ENCODE assay signal across 11 cellular contexts in the genomic region with DNA sequence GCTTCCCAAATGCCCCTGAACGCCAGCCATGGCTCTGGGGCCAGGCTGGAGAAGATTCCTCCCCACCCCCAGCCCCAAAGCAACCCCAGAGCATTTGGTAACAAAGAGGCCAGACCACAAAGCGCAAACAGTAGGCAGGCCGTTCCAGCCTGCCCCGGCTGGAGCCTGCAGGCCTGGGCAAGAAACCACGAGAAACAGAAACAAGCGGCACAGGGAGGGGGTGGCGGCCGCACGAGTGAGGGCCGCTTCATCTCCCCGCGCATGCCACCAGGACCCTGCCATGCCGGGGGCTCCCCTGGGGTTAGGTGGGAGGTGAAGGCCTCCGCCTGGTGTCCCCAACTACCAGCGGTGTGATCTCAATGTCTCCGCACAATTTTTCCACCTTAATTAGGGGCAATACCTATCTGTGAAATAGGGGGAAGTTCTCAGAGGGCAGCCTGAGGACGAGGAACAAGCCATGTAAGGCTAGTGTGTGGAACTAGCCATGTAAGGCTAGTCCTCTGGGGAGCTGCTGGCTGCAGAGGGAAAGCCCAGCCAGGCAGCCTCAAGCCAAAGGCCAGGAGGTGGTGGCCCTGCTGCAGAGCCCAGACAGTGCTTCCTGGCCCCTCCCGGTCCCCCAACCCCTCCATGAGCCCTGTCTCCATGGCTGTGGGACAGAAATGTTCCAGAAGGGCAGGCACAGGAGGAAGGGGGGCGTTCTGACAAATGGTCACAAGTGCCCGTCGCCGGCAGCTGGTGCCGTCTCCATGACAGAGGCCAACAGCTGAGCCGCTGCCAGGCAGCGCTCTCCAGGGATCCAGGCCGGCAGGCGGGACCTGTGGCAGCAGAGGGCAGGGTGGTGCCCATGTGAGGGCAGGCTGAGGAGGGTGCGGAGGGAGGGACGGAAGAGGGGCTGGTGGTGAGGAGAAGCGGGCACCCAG. TPM values are rescaled to one million over a fixed set of nuclear protein-coding genes. Genes with fewer than 3 reads are reported as not detected.
DNase-seq lines count a peak whose midpoint lies in the region; ATAC-seq, FAIRE-seq and TF ChIP-seq lines count a peak whose summit lies in the region.
"Had no signal": no experiment of that assay in that cellular context is flagged by ENCODE, and none has a peak within 500 bp of the region (broad histone marks: within the 10 kb centered on the region; RNA-seq: fewer than 3 reads in every experiment).

No MANE protein-coding gene starts in this region.

- intact Hi-C loops in MCF 10A (cut with micrococcal nuclease) (no loop called here), left lung (cut with DNase I) (no loop called here)

- H3K27me3 Mint-ChIP-seq in MCF 10A (ENCODE audit: insufficient read depth, unreplicated experiment), result no peaks in the 10 kb centered on the region
- no peaks in the 10 kb centered on the region for H3K27me3 Mint-ChIP-seq in activated CD8-positive, alpha-beta T cell treated with anti-CD3 and anti-CD28 coated beads, Interleukin-2, amount 10 ng/mL, durations not matched to agents 7 days and 5 days (ENCODE audit: low read depth)
- H3K27me3 Mint-ChIP-seq in activated CD4-positive, alpha-beta T cell treated with anti-CD3 and anti-CD28 coated beads, Interleukin-2, amount 10 ng/mL, durations not matched to agents 7 days and 5 days, result no peaks in the 10 kb centered on the region
- H3K27me3 Mint-ChIP-seq: activated CD4-positive, alpha-beta memory T cell treated with anti-CD3 and anti-CD28 coated beads for 36 hours had no signal

- H3K36me3 ChIP-seq in left lung (peaks cover 0 to 24% of the 10 kb centered on the region in 2 donors), thoracic aorta (no peaks in the 10 kb centered on the region)

- TF ChIP-seq CTCF in MCF 10A (IDR thresholded peaks at IDR 0.05; ENCODE audit: unreplicated experiment) (no peak), left lung (IDR thresholded peaks at IDR 0.05) (no peak), thoracic aorta (IDR thresholded peaks at IDR 0.05) (no peak)

- no peaks in the 10 kb centered on the region for H3K36me3 Mint-ChIP-seq in MCF 10A (ENCODE audit: insufficient read depth, unreplicated experiment)
- peaks cover 10% of the 10 kb centered on the region for H3K36me3 Mint-ChIP-seq in activated CD8-positive, alpha-beta T cell treated with anti-CD3 and anti-CD28 coated beads, Interleukin-2, amount 10 ng/mL, durations not matched to agents 7 days and 5 days (ENCODE audit: low read depth)
- H3K36me3 Mint-ChIP-seq in activated CD4-positive, alpha-beta T cell treated with anti-CD3 and anti-CD28 coated beads, Interleukin-2, amount 10 ng/mL, durations not matched to agents 7 days and 5 days (ENCODE audit: low read depth), result peaks cover 6% of the 10 kb centered on the region

- no peak overlapping the region for H3K4me3 Mint-ChIP-seq in MCF 10A (ENCODE audit: unreplicated experiment)
- H3K4me3 Mint-ChIP-seq in activated CD8-positive, alpha-beta T cell treated with anti-CD3 and anti-CD28 coated beads, Interleukin-2, amount 10 ng/mL, durations not matched to agents 7 days and 5 days, result no peak overlapping the region
- no peak overlapping the region for H3K4me3 Mint-ChIP-seq in activated CD4-positive, alpha-beta T cell treated with anti-CD3 and anti-CD28 coated beads, Interleukin-2, amount 10 ng/mL, durations not matched to agents 7 days and 5 days
- H3K4me3 Mint-ChIP-seq: activated CD4-positive, alpha-beta memory T cell treated with anti-CD3 and anti-CD28 coated beads for 36 hours had no signal

- peak; percentile 88 for DNase-seq in NCI-H1092 treated with DMSO at 0.1 percent for 48 hours (lab: John Stamatoyannopoulos, UW)
- DNase-seq in MCF 10A (ENCODE audit: unreplicated experiment), result no peak
- DNase-seq in left lung, result no peak
- DNase-seq in thoracic aorta (ENCODE audit: low spot score), result no peak
- DNase-seq in urothelium cell line (ENCODE audit: low spot score), result no peak
- DNase-seq in activated CD8-positive, alpha-beta T cell treated with anti-CD3 and anti-CD28 coated beads, Interleukin-2, amount 10 ng/mL, durations not matched to agents 7 days and 5 days, result no peak
- DNase-seq in activated CD4-positive, alpha-beta T cell treated with anti-CD3 and anti-CD28 coated beads, Interleukin-2, amount 10 ng/mL, durations not matched to agents 7 days and 5 days, result no peak
- DNase-seq: activated CD4-positive, alpha-beta memory T cell treated with anti-CD3 and anti-CD28 coated beads for 36 hours had no signal

- CTCF ChIA-PET in MCF 10A (lab: Yijun Ruan, JAX), result interaction anchor here (2.7 kb wide), 1 partner anchor 70 kb away, joined by 15 read pairs; no protein-coding TSS in a partner anchor
- CTCF ChIA-PET in activated CD8-positive, alpha-beta T cell treated with anti-CD3 and anti-CD28 coated beads, Interleukin-2, amount 10 ng/mL, durations not matched to agents 7 days and 5 days (lab: Charles Lee), result no interaction called here
- CTCF ChIA-PET in activated CD4-positive, alpha-beta T cell treated with anti-CD3 and anti-CD28 coated beads, Interleukin-2, amount 10 ng/mL, durations not matched to agents 7 days and 5 days (lab: Charles Lee), result interaction anchor here (0.8 kb wide), 1 partner anchor 80 kb away, joined by 3 read pairs; no protein-coding TSS in a partner anchor

- H3K4me3 ChIP-seq in left lung (no peak overlapping the region), thoracic aorta (no peak overlapping the region)

- H3K9me3 ChIP-seq in left lung, result no peaks in the 10 kb centered on the region
- H3K9me3 ChIP-seq in thoracic aorta, result no peaks in the 10 kb centered on the region

- H3K4me1 Mint-ChIP-seq in MCF 10A (ENCODE audit: insufficient read depth, unreplicated experiment), result peaks cover 41% of the 10 kb centered on the region
- peaks cover 32% of the 10 kb centered on the region for H3K4me1 Mint-ChIP-seq in activated CD8-positive, alpha-beta T cell treated with anti-CD3 and anti-CD28 coated beads, Interleukin-2, amount 10 ng/mL, durations not matched to agents 7 days and 5 days (ENCODE audit: low read depth)
- peaks cover 31% of the 10 kb centered on the region for H3K4me1 Mint-ChIP-seq in activated CD4-positive, alpha-beta T cell treated with anti-CD3 and anti-CD28 coated beads, Interleukin-2, amount 10 ng/mL, durations not matched to agents 7 days and 5 days

- no peaks in the 10 kb centered on the region for H3K27me3 ChIP-seq in left lung
- H3K27me3 ChIP-seq in thoracic aorta (replicated peaks; ENCODE audit: insufficient read depth), result no peaks in the 10 kb centered on the region

- peak overlapping the region; percentile 88 for H3K27ac Mint-ChIP-seq in MCF 10A (ENCODE audit: low read depth, unreplicated experiment)
- no peak overlapping the region for H3K27ac Mint-ChIP-seq in activated CD8-positive, alpha-beta T cell treated with anti-CD3 and anti-CD28 coated beads, Interleukin-2, amount 10 ng/mL, durations not matched to agents 7 days and 5 days
- H3K27ac Mint-ChIP-seq in activated CD4-positive, alpha-beta T cell treated with anti-CD3 and anti-CD28 coated beads, Interleukin-2, amount 10 ng/mL, durations not matched to agents 7 days and 5 days, result no peak overlapping the region
- H3K27ac Mint-ChIP-seq: activated CD4-positive, alpha-beta memory T cell treated with anti-CD3 and anti-CD28 coated beads for 36 hours had no signal

- BruUV-seq in MCF 10A (replicated peaks; lab: Mats Ljungman, UMichigan), result no TSS peak

- H3K4me1 ChIP-seq in left lung (peaks cover 28 to 58% of the 10 kb centered on the region in 2 donors), thoracic aorta (ENCODE audit: control insufficient read depth in 1 of 2, low read depth in 2 of 2) (peaks cover 50 to 91% of the 10 kb centered on the region in 2 donors)

- ATAC-seq in left lung (peak; percentile 19), thoracic aorta (ENCODE audit: insufficient number of reproducible peaks, low FRiP score, low read depth) (no peak), HG03520 (IDR thresholded peaks at IDR 0.05; ENCODE audit: unreplicated experiment) (no peak)
- no peak for ATAC-seq in activated CD8-positive, alpha-beta T cell treated with anti-CD3 and anti-CD28 coated beads, Interleukin-2, amount 10 ng/mL, durations not matched to agents 7 days and 5 days
- ATAC-seq: HCT116 had no signal

- POLR2A ChIA-PET in MCF 10A (lab: Yijun Ruan, JAX), result interaction anchor here (0.6 to 3.9 kb wide), 4 partner anchors 13 to 104 kb away, joined by 3 to 18 read pairs (median 3); no protein-coding TSS in a partner anchor
- POLR2A ChIA-PET in activated CD8-positive, alpha-beta T cell treated with anti-CD3 and anti-CD28 coated beads, Interleukin-2, amount 10 ng/mL, durations not matched to agents 7 days and 5 days (lab: Charles Lee), result no interaction called here
- POLR2A ChIA-PET in activated CD4-positive, alpha-beta T cell treated with anti-CD3 and anti-CD28 coated beads, Interleukin-2, amount 10 ng/mL, durations not matched to agents 7 days and 5 days (lab: Charles Lee), result no interaction called here

- peak overlapping the region in 1 of 2 donors; percentile 7 for H3K27ac ChIP-seq in left lung
- H3K27ac ChIP-seq in thoracic aorta, result peak overlapping the region; percentile 87 to 96

- no peaks in the 10 kb centered on the region for H3K9me3 Mint-ChIP-seq in MCF 10A (ENCODE audit: unreplicated experiment)
- no peaks in the 10 kb centered on the region for H3K9me3 Mint-ChIP-seq in activated CD8-positive, alpha-beta T cell treated with anti-CD3 and anti-CD28 coated beads, Interleukin-2, amount 10 ng/mL, durations not matched to agents 7 days and 5 days (ENCODE audit: insufficient read depth)
- no peaks in the 10 kb centered on the region for H3K9me3 Mint-ChIP-seq in activated CD4-positive, alpha-beta T cell treated with anti-CD3 and anti-CD28 coated beads, Interleukin-2, amount 10 ng/mL, durations not matched to agents 7 days and 5 days
- H3K9me3 Mint-ChIP-seq: activated CD4-positive, alpha-beta memory T cell treated with anti-CD3 and anti-CD28 coated beads for 36 hours had no signal

- no peak for FAIRE-seq in urothelium cell line (lab: Jason Lieb, UNC)

RNA-seq across cellular contexts. Expression of a gene that starts 14.5 kb away (rescaled TPM):
- 75.8 and 78.7 TPM in 2 replicates for total RNA-seq in MCF 10A (2022)
- total RNA-seq in left lung, result 10 to 100 TPM; 58.1 to 96.3 TPM
- 10 to 100 TPM; 57.3 to 58.5 TPM for total RNA-seq in thoracic aorta
- total RNA-seq in activated CD8-positive, alpha-beta T cell treated with anti-CD3 and anti-CD28 coated beads, Interleukin-2, amount 10 ng/mL, durations not matched to agents 7 days and 5 days, result 1 to 10 TPM; 5.7 to 6.0 TPM
- total RNA-seq in activated CD4-positive, alpha-beta T cell treated with anti-CD3 and anti-CD28 coated beads, Interleukin-2, amount 10 ng/mL, durations not matched to agents 7 days and 5 days, result 1 to 10 TPM; 7.1 to 9.2 TPM

RNA-seq across cellular contexts. Expression of a gene that starts 54.0 kb away (rescaled TPM):
- total RNA-seq in MCF 10A (2022) (not detected in 2 replicates), left lung (1 to 10 TPM; 2.1 to 4.1 TPM), thoracic aorta (10 to 100 TPM; 11.9 to 55.6 TPM)
- total RNA-seq in activated CD8-positive, alpha-beta T cell treated with anti-CD3 and anti-CD28 coated beads, Interleukin-2, amount 10 ng/mL, durations not matched to agents 7 days and 5 days, result under 1 TPM; 0.13 to 0.42 TPM
- not detected for total RNA-seq in activated CD4-positive, alpha-beta T cell treated with anti-CD3 and anti-CD28 coated beads, Interleukin-2, amount 10 ng/mL, durations not matched to agents 7 days and 5 days
- total RNA-seq: activated CD4-positive, alpha-beta memory T cell treated with anti-CD3 and anti-CD28 coated beads for 36 hours; NCI-H460 had no signal
